ENCODE assay signal across 8 cellular contexts in the genomic region with DNA sequence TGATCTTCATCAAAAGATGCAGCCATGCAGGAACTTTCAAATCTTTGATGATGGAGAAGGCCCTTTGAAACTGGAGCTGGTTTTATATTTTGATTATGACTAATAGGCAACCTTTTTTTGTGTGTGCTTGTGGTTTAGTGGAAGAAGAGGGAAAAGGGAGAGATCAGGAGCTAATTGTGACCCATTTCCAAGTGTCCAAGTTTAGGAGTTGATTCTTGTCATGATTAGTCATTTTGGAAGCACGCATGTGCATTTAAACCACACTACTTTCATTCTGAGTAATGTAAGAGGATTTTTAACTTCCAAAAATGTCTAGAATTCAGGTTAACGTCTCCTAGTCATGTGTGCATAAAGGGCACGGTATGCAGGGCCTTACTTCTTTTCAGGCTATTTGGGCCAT. TPM values are rescaled to one million over a fixed set of nuclear protein-coding genes. Genes with fewer than 3 reads are reported as not detected.
DNase-seq lines count a peak whose midpoint lies in the region; ATAC-seq and TF ChIP-seq lines count a peak whose summit lies in the region.

No MANE protein-coding gene starts in this region.

- ATAC-seq in sciatic nerve (no peak), GM19395 (IDR thresholded peaks at IDR 0.05; ENCODE audit: unreplicated experiment) (no peak), HG03460 (IDR thresholded peaks at IDR 0.05; ENCODE audit: unreplicated experiment) (no peak)

- no peak overlapping the region for H3K27ac Mint-ChIP-seq in mesothelial cell of epicardium

- H3K4me3 Mint-ChIP-seq in mesothelial cell of epicardium = peak overlapping the region; percentile 22

- peaks cover 18% of the 10 kb centered on the region for H3K36me3 Mint-ChIP-seq in mesothelial cell of epicardium

- H3K9me3 Mint-ChIP-seq in mesothelial cell of epicardium = no peaks in the 10 kb centered on the region

- H3K4me1 Mint-ChIP-seq in mesothelial cell of epicardium = peaks cover 47% of the 10 kb centered on the region

- peaks cover 3% of the 10 kb centered on the region for H3K27me3 Mint-ChIP-seq in mesothelial cell of epicardium (ENCODE audit: low read depth)

- no peak for TF ChIP-seq CTCF in mesothelial cell of epicardium (IDR thresholded peaks at IDR 0.05; ENCODE audit: unreplicated experiment)

- in situ Hi-C loops in ACHN (cut with HindIII; ENCODE audit: low pct_ligation_motif_present, low pct_unique_long_range_greater_than_20kb, low sequenced_read_pairs) = no loop called here

- intact Hi-C loops in sciatic nerve (cut with DNase I) = no loop called here

- DNase-seq in ACHN = peak; percentile 79
- peak; percentile 90 for DNase-seq in HS-27A (ENCODE audit: low read depth)
- peak; percentile 92 for DNase-seq in astrocyte of the hippocampus (ENCODE audit: low read depth, low spot score)
- no peak for DNase-seq in mesothelial cell of epicardium (ENCODE audit: low spot score in 2 of 2, unreplicated experiment in 2 of 2)
- no peak for DNase-seq in DMS53 treated with DMSO at 0.1 percent for 48 hours (lab: John Stamatoyannopoulos, UW; ENCODE audit: unreplicated experiment)
- no peak for DNase-seq in sciatic nerve (ENCODE audit: low spot score)

RNA-seq across cellular contexts. Expression of gene FOXO3, which starts 3.5 kb away (rescaled TPM):
- total RNA-seq in mesothelial cell of epicardium = 56.6 to 58.3 TPM (median 57.9 TPM) in 3 replicates
- total RNA-seq in sciatic nerve = 79.1 TPM

Comparison
In these comparisons a context has a peak if more than half of its experiments do, and no peak if none do; other contexts are left out.
1. DNase-seq: peak in ACHN (single experiment), HS-27A (single experiment) and astrocyte of the hippocampus (single experiment); none in mesothelial cell of epicardium (0 of 2), DMS53 treated with DMSO at 0.1 percent for 48 hours (single experiment) and sciatic nerve (single experiment).